ENCODE assay signal across 19 cellular contexts in the genomic region with DNA sequence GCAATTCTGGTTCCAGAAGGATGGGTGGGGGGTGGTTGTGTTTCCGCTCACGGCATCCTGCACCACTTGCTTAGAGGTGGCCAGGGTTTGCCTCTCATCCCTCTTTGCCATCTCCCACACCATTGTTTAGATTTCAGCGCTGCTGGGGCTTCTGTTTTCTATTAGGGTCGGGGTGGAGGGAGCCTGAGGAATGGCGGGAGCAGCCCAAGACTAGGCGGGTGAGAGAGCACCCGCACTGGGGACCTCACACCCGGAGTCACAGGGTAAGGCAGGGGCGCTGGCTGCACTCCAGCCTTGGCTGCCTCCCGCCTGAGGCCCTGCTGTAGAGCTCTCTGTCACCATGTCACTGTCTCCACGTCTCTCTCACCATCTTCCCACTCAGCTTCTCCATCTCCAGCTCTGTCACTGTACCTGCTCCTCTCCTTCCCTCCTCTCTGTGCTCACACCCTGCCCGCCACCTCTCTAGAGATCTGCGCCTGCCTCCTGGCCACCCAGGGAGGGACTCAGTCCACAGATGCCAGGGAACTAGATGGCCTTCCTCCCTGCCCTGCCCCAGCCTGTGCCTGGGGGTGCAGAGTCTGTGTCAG. TPM values are rescaled to one million over a fixed set of nuclear protein-coding genes. Genes with fewer than 3 reads are reported as not detected.
DNase-seq lines count a peak whose midpoint lies in the region; ATAC-seq, FAIRE-seq and TF ChIP-seq lines count a peak whose summit lies in the region.
"Had no signal": no experiment of that assay in that cellular context is flagged by ENCODE, and none has a peak within 500 bp of the region (broad histone marks: within the 10 kb centered on the region; RNA-seq: fewer than 3 reads in every experiment).

No MANE protein-coding gene starts in this region.

- DNase-seq in Panc1 (ENCODE audit: low read depth, low spot score) (no peak), H1 (ENCODE audit: low read depth in 1 of 2, low spot score in 2 of 2) (no peak), neural progenitor cell (ENCODE audit: low spot score) (no peak), anterior cingulate cortex (lab: John Stamatoyannopoulos, UW) (no peak), natural killer cell (no peak)
- DNase-seq: CD4-positive, alpha-beta T cell; COR-L47; Karpas-422; NCI-H1417 treated with DMSO at 0.1 percent for 48 hours; NCI-H187 treated with DMSO at 0.1 percent for 48 hours; NCI-H524 treated with DMSO at 0.1 percent for 48 hours; NCI-H82; Peyer's patch; SJCRH30 had no signal

- no peak overlapping the region for H3K9ac ChIP-seq in H1 (replicated peaks in 1 of 4; ENCODE audit: extremely low read depth in 1 of 4, low read depth in 3 of 4, low read length in 3 of 4)
- no peak overlapping the region for H3K9ac ChIP-seq in neural progenitor cell
- H3K9ac ChIP-seq: BLaER1 had no signal

- H3K36me3 ChIP-seq in HEK293 (ENCODE audit: control insufficient read depth in 2 of 2, insufficient read depth in 1 of 2, low read length in 2 of 2): no peaks in the 10 kb centered on the region
- H3K36me3 ChIP-seq in Panc1 (ENCODE audit: control insufficient read depth, insufficient read depth, low read length): no peaks in the 10 kb centered on the region
- no peaks in the 10 kb centered on the region for H3K36me3 ChIP-seq in H1 (ENCODE audit: control insufficient read depth in 2 of 4, insufficient read depth in 4 of 4, low read length in 3 of 4)
- no peaks in the 10 kb centered on the region for H3K36me3 ChIP-seq in neural progenitor cell
- H3K36me3 ChIP-seq: BLaER1, Peyer's patch, SJCRH30 had no signal

- H3K23ac ChIP-seq in H1 (ENCODE audit: insufficient read length): no peak overlapping the region

- no peak overlapping the region for H3K56ac ChIP-seq in H1 (replicated peaks; ENCODE audit: insufficient read length, low read depth, low read length)

- no peak overlapping the region for H2AK5ac ChIP-seq in H1 (ENCODE audit: low read depth, low read length)

- H2BK120ac ChIP-seq in H1 (replicated peaks; ENCODE audit: low read depth, low read length): no peak overlapping the region

- TF ChIP-seq POLR2A in H1 (IDR thresholded peaks at IDR 0.05; ENCODE audit: control extremely low read depth in 1 of 2, low read depth in 2 of 2, low read length in 2 of 2): no peak

- no peak for TF ChIP-seq CTCF in HEK293 (tag by site-specific recombination; IDR thresholded peaks at IDR 0.05)
- TF ChIP-seq CTCF in Panc1 (IDR thresholded peaks at IDR 0.05): no peak
- TF ChIP-seq CTCF in H1 (IDR thresholded peaks at IDR 0.05; ENCODE audit: control extremely low read depth in 1 of 3, insufficient read depth in 1 of 3, low read depth in 1 of 3, low read length in 3 of 3): no peak
- TF ChIP-seq CTCF in neural progenitor cell (IDR thresholded peaks at IDR 0.05): no peak
- TF ChIP-seq CTCF in natural killer cell (IDR thresholded peaks at IDR 0.05): no peak

- H3K9me3 Mint-ChIP-seq in neural progenitor cell (no peaks in the 10 kb centered on the region), natural killer cell (no peaks in the 10 kb centered on the region)
- H3K9me3 Mint-ChIP-seq: CD4-positive, alpha-beta T cell had no signal

- H2BK20ac ChIP-seq in H1 (ENCODE audit: low read length): no peak overlapping the region

- H3K14ac ChIP-seq in H1 (ENCODE audit: insufficient read length): no peak overlapping the region

- no peak overlapping the region for H3K27ac ChIP-seq in HEK293 (ENCODE audit: extremely low read depth, low read depth, low read length)
- H3K27ac ChIP-seq in Panc1 (ENCODE audit: low read length): no peak overlapping the region
- H3K27ac ChIP-seq in H1 (ENCODE audit: low read depth, low read length): no peak overlapping the region
- H3K27ac ChIP-seq in neural progenitor cell: no peak overlapping the region
- H3K27ac ChIP-seq: BLaER1, Peyer's patch, SJCRH30 had no signal

- no TSS peak for BruUV-seq in Panc1 (replicated peaks; lab: Mats Ljungman, UMichigan)

- no peak overlapping the region for H2BK5ac ChIP-seq in H1 (ENCODE audit: low read depth, low read length)

- no peak overlapping the region for H2BK15ac ChIP-seq in H1 (ENCODE audit: low read length)

- H2AFZ ChIP-seq in H1 (ENCODE audit: low read length) (no peak overlapping the region), neural progenitor cell (replicated peaks) (no peak overlapping the region)

- H3K23me2 ChIP-seq in H1 (ENCODE audit: low read depth, low read length): no peaks in the 10 kb centered on the region

- POLR2A ChIA-PET in HEK293 (lab: Yijun Ruan, JAX): no interaction called here
- POLR2A ChIA-PET in Panc1 (lab: Charles Lee): no interaction called here
- POLR2A ChIA-PET in H1 (lab: Charles Lee; ENCODE audit: partially characterized antibody): no interaction called here

- no peak overlapping the region for H3K4me3 Mint-ChIP-seq in neural progenitor cell
- no peak overlapping the region for H3K4me3 Mint-ChIP-seq in natural killer cell
- H3K4me3 Mint-ChIP-seq: CD4-positive, alpha-beta T cell had no signal

- H4K5ac ChIP-seq in H1 (ENCODE audit: insufficient read length, low read depth, low read length): no peak overlapping the region

- no peak for FAIRE-seq in H1 (lab: Jason Lieb, UNC)
- FAIRE-seq: GM12891 had no signal

- WGBS in H1 (ENCODE audit: extremely low coverage in 1 of 2, insufficient coverage in 1 of 2, insufficient read length in 1 of 2, insufficient replicate concordance in 2 of 2, low coverage in 1 of 2, low lambda C conversion rate in 2 of 2, missing lambda C conversion rate in 1 of 2), 2 experiments: 90% methylated on average over 13 of the region's 13 CpGs; no CpG with 5 or more reads in 1 of the 2 experiments

- H3K27me3 ChIP-seq in Panc1 (ENCODE audit: control insufficient read depth, insufficient read depth, low read length) (no peaks in the 10 kb centered on the region), H1 (replicated peaks in 1 of 4; ENCODE audit: control insufficient read depth in 3 of 4, extremely low read depth in 1 of 4, insufficient read depth in 3 of 4, low read length in 3 of 4) (no peaks in the 10 kb centered on the region), neural progenitor cell (no peaks in the 10 kb centered on the region)
- H3K27me3 ChIP-seq: BLaER1, Peyer's patch, SJCRH30 had no signal

- H4K91ac ChIP-seq in H1 (replicated peaks; ENCODE audit: insufficient read length, low read length): no peak overlapping the region

- H3K27ac Mint-ChIP-seq in neural progenitor cell (peak overlapping the region; percentile 81), natural killer cell (no peak overlapping the region)
- H3K27ac Mint-ChIP-seq: CD4-positive, alpha-beta T cell had no signal

- no peaks in the 10 kb centered on the region for H3K36me3 Mint-ChIP-seq in neural progenitor cell
- H3K36me3 Mint-ChIP-seq in natural killer cell: no peaks in the 10 kb centered on the region

- in situ Hi-C loops in Panc1 (cut with HindIII; ENCODE audit: low pct_unique_long_range_greater_than_20kb, low sequenced_read_pairs): no loop called here

- H4K20me1 ChIP-seq in H1 (replicated peaks in 1 of 2; ENCODE audit: control insufficient read depth in 1 of 2, insufficient read depth in 2 of 2, low read length in 2 of 2): no peaks in the 10 kb centered on the region
- H4K20me1 ChIP-seq in neural progenitor cell (ENCODE audit: low read depth): no peaks in the 10 kb centered on the region
- H4K20me1 ChIP-seq: BLaER1 had no signal

- no peaks in the 10 kb centered on the region for H3F3A ChIP-seq in neural progenitor cell (ENCODE audit: low read depth)

- H3K27me3 Mint-ChIP-seq in neural progenitor cell (ENCODE audit: insufficient read depth, low read depth): peaks cover 9% of the 10 kb centered on the region
- H3K27me3 Mint-ChIP-seq in natural killer cell (ENCODE audit: low read depth in 2 of 2): peaks cover 8 to 13% of the 10 kb centered on the region in 2 donors

- ATAC-seq in Panc1: peak; percentile 32
- no peak for ATAC-seq in natural killer cell
- ATAC-seq in HG03139 (IDR thresholded peaks at IDR 0.05; ENCODE audit: unreplicated experiment): no peak

- H3K4ac ChIP-seq in H1 (replicated peaks; ENCODE audit: insufficient read length, low read depth, low read length): no peak overlapping the region

- TF ChIP-seq EP300 in H1 (IDR thresholded peaks at IDR 0.05; ENCODE audit: borderline replicate concordance in 1 of 2, low read depth in 2 of 2, low read length in 2 of 2): no peak

- H3K4me3 ChIP-seq in HEK293 (ENCODE audit: low read depth, low read length) (no peak overlapping the region), Panc1 (ENCODE audit: low read depth in 2 of 2, low read length in 2 of 2) (no peak overlapping the region), H1 (ENCODE audit: extremely low read depth in 1 of 4, insufficient read depth in 2 of 4, low read depth in 3 of 4, low read length in 4 of 4) (no peak overlapping the region), neural progenitor cell (no peak overlapping the region)
- H3K4me3 ChIP-seq: BLaER1, Peyer's patch, SJCRH30 had no signal

- no peak for TF ChIP-seq RAD21 in H1 (IDR thresholded peaks at IDR 0.05 in 1 of 2, conservative IDR thresholded peaks at IDR 0.05 in 1 of 2; ENCODE audit: low read depth in 2 of 2, low read length in 2 of 2)

- H3K79me2 ChIP-seq in H1 (ENCODE audit: control insufficient read depth in 1 of 2, insufficient read depth in 2 of 2, low read length in 2 of 2) (no peaks in the 10 kb centered on the region), neural progenitor cell (ENCODE audit: low read depth) (no peaks in the 10 kb centered on the region)

- H2BK12ac ChIP-seq in H1 (ENCODE audit: low read depth, low read length): peak overlapping the region; percentile 50; the same call in 1 of the 2 replicates

- H3K9me3 ChIP-seq in HEK293 (ENCODE audit: control insufficient read depth, insufficient read depth, low read depth, low read length) (no peaks in the 10 kb centered on the region), Panc1 (ENCODE audit: control insufficient read depth, insufficient read depth, low read depth, low read length) (no peaks in the 10 kb centered on the region), H1 (ENCODE audit: insufficient read depth in 2 of 2, low read depth in 1 of 2, low read length in 1 of 2) (no peaks in the 10 kb centered on the region), neural progenitor cell (ENCODE audit: low read depth) (no peaks in the 10 kb centered on the region)
- H3K9me3 ChIP-seq: BLaER1, Peyer's patch, SJCRH30 had no signal

- H3K4me1 Mint-ChIP-seq in neural progenitor cell: peaks cover 34% of the 10 kb centered on the region
- H3K4me1 Mint-ChIP-seq in natural killer cell: no peaks in the 10 kb centered on the region

- intact Hi-C loops in Panc1 (cut with micrococcal nuclease; ENCODE audit: unreplicated experiment) (no loop called here), natural killer cell (cut with micrococcal nuclease) (no loop called here)

- CTCF ChIA-PET in HEK293 (lab: Yijun Ruan, JAX): interaction anchor here (1.2 kb wide), 1 partner anchor 25 kb away, joined by 3 read pairs; no protein-coding TSS in a partner anchor
- CTCF ChIA-PET in Panc1 (lab: Charles Lee): interaction anchor here (0.7 kb wide), 1 partner anchor 459 kb away, joined by 3 read pairs; no protein-coding TSS in a partner anchor
- CTCF ChIA-PET in H1 (lab: Charles Lee; ENCODE audit: partially characterized antibody): interaction anchor here (0.9 to 19.7 kb wide), 7 partner anchors 11 to 65 kb away, joined by 3 to 300 read pairs (median 5); partner anchors contain the start of gene ABCC3

- H3K4me2 ChIP-seq in H1 (ENCODE audit: insufficient read depth in 1 of 2, low read depth in 2 of 2, low read length in 2 of 2): no peak overlapping the region
- H3K4me2 ChIP-seq in neural progenitor cell: no peak overlapping the region
- H3K4me2 ChIP-seq: BLaER1 had no signal

- no peaks in the 10 kb centered on the region for H3K4me1 ChIP-seq in HEK293 (ENCODE audit: control insufficient read depth, insufficient read depth, low read length)
- peaks cover 9% of the 10 kb centered on the region; the same call in 1 of the 2 replicates for H3K4me1 ChIP-seq in Panc1 (ENCODE audit: control insufficient read depth, insufficient read depth, low read length)
- H3K4me1 ChIP-seq in H1 (replicated peaks in 1 of 4; ENCODE audit: control insufficient read depth in 3 of 4, insufficient read depth in 4 of 4, low read length in 3 of 4): peaks cover 0 to 10% (median 2%) of the 10 kb centered on the region in 4 experiments; a peak in 5 of 7 replicates
- H3K4me1 ChIP-seq in neural progenitor cell: peaks cover 5% of the 10 kb centered on the region
- H3K4me1 ChIP-seq: Peyer's patch had no signal

- no peak overlapping the region for H4K8ac ChIP-seq in H1 (ENCODE audit: extremely low read depth, insufficient read depth, low read length)

- no peak overlapping the region for H3K18ac ChIP-seq in H1 (ENCODE audit: extremely low read depth, low read length)

- H3K79me1 ChIP-seq in H1 (ENCODE audit: low read depth, low read length): no peaks in the 10 kb centered on the region

RNA-seq across cellular contexts. Expression of gene ABCC3, which starts 32.8 kb away (rescaled TPM):
- total RNA-seq in Panc1 (2021; ENCODE audit: unreplicated experiment) (128 TPM), neural progenitor cell (ENCODE audit: low replicate concordance) (0.22 TPM in 1 of 2 replicates, not detected in the other), natural killer cell (10 to 100 TPM in 1 of 3 donors, 1 to 10 TPM in 2; 1.6 to 13.2 (median 5.9) TPM)
- polyA plus RNA-seq in Panc1 (2012; ENCODE audit: insufficient read length): 188 TPM
- total RNA-seq in H1 (2021; fragmentation: NEBNext Ultra II Directional; extraction: Animal tissue kit (Norgen Biotek cat#: 25700)): 0.37 and 0.71 TPM in 2 replicates
- 0.22 and 0.35 TPM in 2 replicates for polyA plus RNA-seq in H1 (2011; rRNA removed)
- polyA plus RNA-seq in H1 (2011; cell fraction: cytosol; rRNA removed): 0.40 TPM
- 2.4 TPM for polyA plus RNA-seq in H1 (2011; cell fraction: nucleus; rRNA removed)
- polyA plus RNA-seq in H1 (2012, experiment 1 of 2): 0.54 to 0.84 TPM (median 0.60 TPM) in 4 replicates
- 0.17 TPM for polyA plus RNA-seq in H1 (2012, experiment 2 of 2)
- 0.20 TPM for polyA plus RNA-seq in H1 (2013, experiment 1 of 2)
- 0.37 TPM for polyA plus RNA-seq in H1 (2013, experiment 2 of 2)
- 0.35 and 1.1 TPM in 2 replicates for polyA minus RNA-seq in H1 (2011; rRNA and poly(A)+ RNA removed)
- 1.5 TPM for polyA minus RNA-seq in H1 (2011; cell fraction: cytosol; rRNA and poly(A)+ RNA removed)
- 0.40 TPM for polyA minus RNA-seq in H1 (2011; cell fraction: nucleus; rRNA and poly(A)+ RNA removed)
- total RNA-seq: G401 had no signal

RNA-seq across cellular contexts. Expression of gene CACNA1G, which starts 41.4 kb away (rescaled TPM):
- total RNA-seq in Panc1 (2021; ENCODE audit: unreplicated experiment): 10.0 TPM
- polyA plus RNA-seq in Panc1 (2012; ENCODE audit: insufficient read length): 9.7 TPM
- 4.8 and 4.9 TPM in 2 replicates for total RNA-seq in H1 (2021; fragmentation: NEBNext Ultra II Directional; extraction: Animal tissue kit (Norgen Biotek cat#: 25700))
- 2.9 and 4.8 TPM in 2 replicates for polyA plus RNA-seq in H1 (2011; rRNA removed)
- 3.4 TPM for polyA plus RNA-seq in H1 (2011; cell fraction: cytosol; rRNA removed)
- 10.8 TPM for polyA plus RNA-seq in H1 (2011; cell fraction: nucleus; rRNA removed)
- 4.0 to 4.7 TPM (median 4.5 TPM) in 4 replicates for polyA plus RNA-seq in H1 (2012, experiment 1 of 2)
- polyA plus RNA-seq in H1 (2012, experiment 2 of 2): 4.1 TPM
- polyA plus RNA-seq in H1 (2013, experiment 1 of 2): 2.5 TPM
- 2.6 TPM for polyA plus RNA-seq in H1 (2013, experiment 2 of 2)
- polyA minus RNA-seq in H1 (2011; rRNA and poly(A)+ RNA removed): 5.9 and 6.1 TPM in 2 replicates
- polyA minus RNA-seq in H1 (2011; cell fraction: cytosol; rRNA and poly(A)+ RNA removed): 3.8 TPM
- polyA minus RNA-seq in H1 (2011; cell fraction: nucleus; rRNA and poly(A)+ RNA removed): 7.7 TPM
- 1.6 and 4.9 TPM in 2 replicates for total RNA-seq in neural progenitor cell (ENCODE audit: low replicate concordance)
- not detected for total RNA-seq in natural killer cell
- total RNA-seq: CD4-positive, alpha-beta T cell; Peyer's patch had no signal

RNA-seq across cellular contexts. Expression of gene SPATA20, which starts 54.9 kb away (rescaled TPM):
- total RNA-seq in Panc1 (2021; ENCODE audit: unreplicated experiment): 82.2 TPM
- polyA plus RNA-seq in Panc1 (2012; ENCODE audit: insufficient read length): 77.3 TPM
- total RNA-seq in H1 (2021; fragmentation: NEBNext Ultra II Directional; extraction: Animal tissue kit (Norgen Biotek cat#: 25700)): 16.2 and 16.7 TPM in 2 replicates
- 17.5 and 23.2 TPM in 2 replicates for polyA plus RNA-seq in H1 (2011; rRNA removed)
- polyA plus RNA-seq in H1 (2011; cell fraction: cytosol; rRNA removed): 18.3 TPM
- polyA plus RNA-seq in H1 (2011; cell fraction: nucleus; rRNA removed): 124 TPM
- polyA plus RNA-seq in H1 (2012, experiment 1 of 2): 10.5 to 22.8 TPM (median 22.0 TPM) in 4 replicates
- polyA plus RNA-seq in H1 (2012, experiment 2 of 2): 15.5 TPM
- 16.1 TPM for polyA plus RNA-seq in H1 (2013, experiment 1 of 2)
- 14.2 TPM for polyA plus RNA-seq in H1 (2013, experiment 2 of 2)
- 9.0 and 10.5 TPM in 2 replicates for polyA minus RNA-seq in H1 (2011; rRNA and poly(A)+ RNA removed)
- polyA minus RNA-seq in H1 (2011; cell fraction: cytosol; rRNA and poly(A)+ RNA removed): 10.6 TPM
- polyA minus RNA-seq in H1 (2011; cell fraction: nucleus; rRNA and poly(A)+ RNA removed): 32.9 TPM
- total RNA-seq in neural progenitor cell (ENCODE audit: low replicate concordance): 22.8 and 60.5 TPM in 2 replicates
- 10 to 100 TPM; 30.7 to 45.5 (median 32.5) TPM for total RNA-seq in natural killer cell
